ENCODE assay signal across 8 cellular contexts in genomic region chr22:22508274-22509176, GRCh38. TPM values are rescaled to one million over a fixed set of nuclear protein-coding genes. Genes with fewer than 3 reads are reported as not detected.
DNase-seq lines count a peak whose midpoint lies in the region; ATAC-seq and TF ChIP-seq lines count a peak whose summit lies in the region.

ZNF280B (minus strand) TSS chr22:22508742; CDS start chr22:22489398, 19,344 bp downstream.

- H3K27ac ChIP-seq in DND-41 (ENCODE audit: low read length) (peak within 1 kb of the TSS; percentile 78), left ventricle myocardium inferior (replicated peaks) (no peak within 1 kb of the TSS), rectal smooth muscle tissue (ENCODE audit: low read depth, low read length) (no peak within 1 kb of the TSS), vagina (no peak within 1 kb of the TSS)

- POLR2A ChIA-PET in activated naive CD8-positive, alpha-beta T cell treated with anti-CD3 and anti-CD28 coated beads, Interleukin-2, amount 10 ng/mL, durations not matched to agents 7 days and 5 days (lab: Charles Lee) = no interaction called here

- H3K9me3 Mint-ChIP-seq in activated naive CD8-positive, alpha-beta T cell treated with anti-CD3 and anti-CD28 coated beads, Interleukin-2, amount 10 ng/mL, durations not matched to agents 7 days and 5 days = peaks cover 8% of the 10 kb centered on the region

- peaks cover 29% of the 10 kb centered on the region for H3K79me2 ChIP-seq in DND-41 (ENCODE audit: insufficient read depth, low read length)

- no peaks in the 10 kb centered on the region for H4K20me1 ChIP-seq in DND-41 (ENCODE audit: insufficient read depth, low read length)

- peaks cover 26% of the 10 kb centered on the region for H3K4me1 ChIP-seq in DND-41 (ENCODE audit: insufficient read depth, low read length)
- H3K4me1 ChIP-seq in left ventricle myocardium inferior = peaks cover 7% of the 10 kb centered on the region
- H3K4me1 ChIP-seq in rectal smooth muscle tissue (ENCODE audit: control insufficient read depth, insufficient read depth, low read length) = no peaks in the 10 kb centered on the region
- peaks cover 8% of the 10 kb centered on the region for H3K4me1 ChIP-seq in vagina

- peak within 1 kb of the TSS; percentile 84 for H3K9ac ChIP-seq in DND-41 (ENCODE audit: low read depth, low read length)
- no peak within 1 kb of the TSS for H3K9ac ChIP-seq in rectal smooth muscle tissue (ENCODE audit: low read length)

- peaks cover 2% of the 10 kb centered on the region for H3K27me3 ChIP-seq in DND-41 (ENCODE audit: insufficient read depth, low read length, poor library complexity)
- H3K27me3 ChIP-seq in left ventricle myocardium inferior (ENCODE audit: low read depth) = peaks cover 47% of the 10 kb centered on the region
- no peaks in the 10 kb centered on the region for H3K27me3 ChIP-seq in rectal smooth muscle tissue (ENCODE audit: control insufficient read depth, insufficient read depth, low read length)
- H3K27me3 ChIP-seq in vagina = no peaks in the 10 kb centered on the region

- H3K36me3 Mint-ChIP-seq in activated naive CD8-positive, alpha-beta T cell treated with anti-CD3 and anti-CD28 coated beads, Interleukin-2, amount 10 ng/mL, durations not matched to agents 7 days and 5 days = peaks cover 22% of the 10 kb centered on the region

- peak within 1 kb of the TSS; percentile 94 for H3K4me2 ChIP-seq in DND-41 (ENCODE audit: insufficient read depth, low read length)

- no peak within 1 kb of the TSS for H3K27ac Mint-ChIP-seq in activated naive CD8-positive, alpha-beta T cell treated with anti-CD3 and anti-CD28 coated beads, Interleukin-2, amount 10 ng/mL, durations not matched to agents 7 days and 5 days

- ATAC-seq in DND-41 (ENCODE audit: insufficient read depth, low read depth) = peak; percentile 97
- ATAC-seq in GM21723 (IDR thresholded peaks at IDR 0.05; ENCODE audit: unreplicated experiment) = peak; percentile 73
- peak; percentile 99 for ATAC-seq in activated naive CD8-positive, alpha-beta T cell treated with anti-CD3 and anti-CD28 coated beads, Interleukin-2, amount 10 ng/mL, durations not matched to agents 7 days and 5 days (ENCODE audit: low read depth)

- peak within 1 kb of the TSS; percentile 100 for H2AFZ ChIP-seq in DND-41 (ENCODE audit: low read depth, low read length)

- H3K9me3 ChIP-seq in DND-41 (ENCODE audit: insufficient read depth, low read length, severe bottlenecking) (peaks cover 10% of the 10 kb centered on the region), left ventricle myocardium inferior (replicated peaks) (peaks cover 33% of the 10 kb centered on the region), vagina (no peaks in the 10 kb centered on the region)

- no peak for TF ChIP-seq POLR2A in vagina (IDR thresholded peaks at IDR 0.05)

- peak; percentile 91 for DNase-seq in DND-41
- peak; percentile 78 for DNase-seq in SKM-1 treated with dmso at 0.1 percent for 144 hours (lab: John Stamatoyannopoulos, UW; ENCODE audit: unreplicated experiment)
- peak; percentile 92 for DNase-seq in activated naive CD8-positive, alpha-beta T cell treated with anti-CD3 and anti-CD28 coated beads, Interleukin-2, amount 10 ng/mL, durations not matched to agents 7 days and 5 days
- peak; percentile 46 for DNase-seq in left ventricle myocardium inferior
- DNase-seq in vagina (ENCODE audit: extremely low spot score in 2 of 2) = no peak

- peaks cover 15% of the 10 kb centered on the region for H3K4me1 Mint-ChIP-seq in activated naive CD8-positive, alpha-beta T cell treated with anti-CD3 and anti-CD28 coated beads, Interleukin-2, amount 10 ng/mL, durations not matched to agents 7 days and 5 days

- H3K4me3 Mint-ChIP-seq in activated naive CD8-positive, alpha-beta T cell treated with anti-CD3 and anti-CD28 coated beads, Interleukin-2, amount 10 ng/mL, durations not matched to agents 7 days and 5 days = peak within 1 kb of the TSS; percentile 87

- H3K27me3 Mint-ChIP-seq in activated naive CD8-positive, alpha-beta T cell treated with anti-CD3 and anti-CD28 coated beads, Interleukin-2, amount 10 ng/mL, durations not matched to agents 7 days and 5 days = peaks cover 17% of the 10 kb centered on the region

- intact Hi-C loops in left ventricle myocardium inferior (cut with micrococcal nuclease) (no loop called here), vagina (cut with DNase I) (no loop called here)

- TF ChIP-seq CTCF in DND-41 (IDR thresholded peaks at IDR 0.05; ENCODE audit: borderline replicate concordance, extremely low read depth, low read length, poor library complexity, severe bottlenecking) = peak; percentile 95
- TF ChIP-seq CTCF in LNCAP (IDR thresholded peaks at IDR 0.05) = peak; percentile 85
- TF ChIP-seq CTCF in left ventricle myocardium inferior (IDR thresholded peaks at IDR 0.05; ENCODE audit: borderline replicate concordance) = peak; percentile 50
- no peak for TF ChIP-seq CTCF in vagina (IDR thresholded peaks at IDR 0.05)

- peak within 1 kb of the TSS; percentile 82 to 93 for H3K4me3 ChIP-seq in DND-41 (ENCODE audit: low read depth in 1 of 2, low read length in 2 of 2)
- peak within 1 kb of the TSS; percentile 68 for H3K4me3 ChIP-seq in left ventricle myocardium inferior
- H3K4me3 ChIP-seq in rectal smooth muscle tissue (ENCODE audit: low read length) = peak within 1 kb of the TSS; percentile 76
- peak within 1 kb of the TSS; percentile 36 to 39 for H3K4me3 ChIP-seq in vagina

- H3K36me3 ChIP-seq in DND-41 (ENCODE audit: insufficient read depth, low read length) (peaks cover 33% of the 10 kb centered on the region), left ventricle myocardium inferior (no peaks in the 10 kb centered on the region), rectal smooth muscle tissue (ENCODE audit: control insufficient read depth, insufficient read depth, low read length) (no peaks in the 10 kb centered on the region), vagina (no peaks in the 10 kb centered on the region)

RNA-seq across cellular contexts. Expression of gene ZNF280B, which starts in this region (rescaled TPM):
- 1 to 10 TPM; 2.4 to 2.7 TPM for total RNA-seq in activated naive CD8-positive, alpha-beta T cell treated with anti-CD3 and anti-CD28 coated beads, Interleukin-2, amount 10 ng/mL, durations not matched to agents 7 days and 5 days
- total RNA-seq in left ventricle myocardium inferior (0.96 TPM), vagina (0.25 TPM)

Comparison
In these comparisons a context has a peak if more than half of its experiments do, and no peak if none do; other contexts are left out.
1. Peak in DNase-seq and H3K4me3 ChIP-seq in left ventricle myocardium inferior; RNA of the gene not detected or under 1 TPM.
2. DNase-seq: peak in DND-41 (single experiment), SKM-1 treated with dmso at 0.1 percent for 144 hours (single experiment) and activated naive CD8-positive, alpha-beta T cell treated with anti-CD3 and anti-CD28 coated beads, Interleukin-2, amount 10 ng/mL, durations not matched to agents 7 days and 5 days (single experiment); none in vagina (0 of 2).
3. H3K4me3 ChIP-seq: peak in every context shown above with its lines; median percentile 88 in DND-41; 76 in rectal smooth muscle tissue; 68 in left ventricle myocardium inferior; 38 in vagina.
4. CTCF ChIP-seq: peak in DND-41 (single experiment), LNCAP (single experiment) and left ventricle myocardium inferior (single experiment); none in vagina (0 of 3).
5. Peak in every context shown above with its lines, with median percentiles within 50 percentile points of each other: ATAC-seq.